In the genomic region with DNA sequence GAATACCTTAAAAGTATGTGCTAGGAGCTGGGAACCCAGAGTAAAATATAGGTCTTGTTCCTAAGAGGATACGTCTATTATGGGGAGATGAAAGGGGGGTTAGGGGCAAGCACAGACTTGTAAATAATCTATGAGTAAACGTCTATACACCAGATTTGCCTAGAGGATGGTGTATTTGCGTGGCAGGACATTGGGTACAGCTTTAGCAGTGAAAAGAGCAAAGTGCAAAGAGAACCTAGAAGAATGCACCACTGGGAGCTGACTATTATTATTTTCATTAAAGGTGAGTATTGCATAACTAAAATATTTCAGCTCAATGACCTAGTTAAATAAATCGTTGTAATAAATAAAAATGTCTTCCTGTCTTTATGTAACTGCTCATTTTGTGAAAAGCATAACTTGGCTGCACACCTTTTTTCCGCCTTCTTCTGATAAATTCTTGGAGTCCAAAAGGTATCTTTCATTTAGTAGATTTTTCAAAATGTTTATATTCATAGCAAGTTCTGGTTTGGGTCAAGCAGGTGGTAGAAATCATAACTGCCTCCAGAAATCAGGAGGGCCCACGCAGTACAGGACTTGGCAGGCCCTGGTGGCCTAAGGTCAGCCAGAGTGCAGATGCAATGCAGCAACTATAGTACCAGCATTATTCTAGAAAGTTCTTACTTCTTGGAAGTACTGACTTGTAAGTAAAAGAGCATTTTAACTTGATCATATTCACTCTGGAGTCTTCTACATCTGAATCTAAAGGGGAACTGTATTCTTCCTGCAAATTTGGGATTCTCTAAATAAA, we compare ENCODE assay signal across 21 cellular contexts.
"Had no signal": no experiment of that assay in that cellular context is flagged by ENCODE, and none has a peak within 500 bp of the region (broad histone marks: within the 10 kb centered on the region; RNA-seq: fewer than 3 reads in every experiment).

No MANE protein-coding gene starts in this region.

- H3K4me3 Mint-ChIP-seq: activated naive CD8-positive, alpha-beta T cell; activated T-helper 17 cell treated with anti-CD3 and anti-CD28 coated beads, Interleukin-2, amount 50 U/mL, for 72 hours; central memory CD8-positive, alpha-beta T cell; effector memory CD8-positive, alpha-beta T cell; nephron progenitor cell; stimulated activated naive CD8-positive, alpha-beta T cell treated with anti-CD3 and anti-CD28 coated beads, Interleukin-15, Interleukin-2, amounts not matched to agents 100 ng/mL and 50 ng/mL, for 24 hours; T-helper 1 cell treated with Interleukin-12 subunit alpha and Interleukin-12 subunit beta and Interleukin-4 antibody, amounts not matched to agents 30 μg/mL and 1 μg/mL, for 36 hours; WTC11 had no signal

- H3K9me3 ChIP-seq: adrenal gland, ascending aorta, thyroid gland had no signal

- H3K4me1 ChIP-seq: adrenal gland, ascending aorta, parathyroid adenoma, thyroid gland had no signal

- H3K27me3 ChIP-seq: adrenal gland, ascending aorta, brain microvascular endothelial cell, dorsolateral prefrontal cortex, thyroid gland had no signal

- H2AFZ ChIP-seq: parathyroid adenoma had no signal

- ATAC-seq: activated T-helper 17 cell treated with anti-CD3 and anti-CD28 coated beads, Interleukin-2, amount 50 U/mL, for 72 hours; effector memory CD8-positive, alpha-beta T cell; esophagus mucosa; WTC11 had no signal

- H3K27ac ChIP-seq: adrenal gland, ascending aorta, brain microvascular endothelial cell, dorsolateral prefrontal cortex, parathyroid adenoma, thyroid gland had no signal

- H3K9ac ChIP-seq: parathyroid adenoma had no signal

- DNase-seq: activated T-cell treated with anti-CD3 and anti-CD28 coated beads, Interleukin-2, amount 50 U/mL, for 1 hour; adrenal gland; brain microvascular endothelial cell; dorsolateral prefrontal cortex; effector memory CD8-positive, alpha-beta T cell; mesenchymal stem cell; nephron progenitor cell; stimulated activated CD4-positive, alpha-beta T cell treated with anti-CD3 and anti-CD28 coated beads, Interleukin-12 subunit alpha, Interleukin-12 subunit beta, amount 100 ng/mL, for 4 hours; stimulated activated CD4-positive, alpha-beta T cell treated with anti-CD3 and anti-CD28 coated beads, Interleukin-4, amount 100 ng/mL, for 4 hours; substantia nigra; T1000; thyroid gland had no signal

- H3K9me3 Mint-ChIP-seq: activated T-helper 17 cell treated with anti-CD3 and anti-CD28 coated beads, Interleukin-2, amount 50 U/mL, for 72 hours; central memory CD8-positive, alpha-beta T cell; effector memory CD8-positive, alpha-beta T cell; stimulated activated naive CD8-positive, alpha-beta T cell treated with anti-CD3 and anti-CD28 coated beads, Interleukin-15, Interleukin-2, amounts not matched to agents 100 ng/mL and 50 ng/mL, for 24 hours; T-helper 1 cell treated with Interleukin-12 subunit alpha and Interleukin-12 subunit beta and Interleukin-4 antibody, amounts not matched to agents 30 μg/mL and 1 μg/mL, for 36 hours had no signal

- H3K4me1 Mint-ChIP-seq: activated T-helper 17 cell treated with anti-CD3 and anti-CD28 coated beads, Interleukin-2, amount 50 U/mL, for 72 hours; nephron progenitor cell had no signal

- H3K27ac Mint-ChIP-seq: activated naive CD8-positive, alpha-beta T cell; activated T-helper 17 cell treated with anti-CD3 and anti-CD28 coated beads, Interleukin-2, amount 50 U/mL, for 72 hours; effector memory CD8-positive, alpha-beta T cell; nephron progenitor cell; stimulated activated naive CD8-positive, alpha-beta T cell treated with anti-CD3 and anti-CD28 coated beads, Interleukin-15, Interleukin-2, amounts not matched to agents 100 ng/mL and 50 ng/mL, for 24 hours; T-helper 1 cell treated with Interleukin-12 subunit alpha and Interleukin-12 subunit beta and Interleukin-4 antibody, amounts not matched to agents 30 μg/mL and 1 μg/mL, for 36 hours; WTC11 had no signal

- H3K36me3 ChIP-seq: adrenal gland, ascending aorta, brain microvascular endothelial cell, thyroid gland had no signal

- H3K36me3 Mint-ChIP-seq: activated naive CD8-positive, alpha-beta T cell; WTC11 had no signal

- H3K27me3 Mint-ChIP-seq: activated naive CD8-positive, alpha-beta T cell; activated T-helper 17 cell treated with anti-CD3 and anti-CD28 coated beads, Interleukin-2, amount 50 U/mL, for 72 hours; central memory CD8-positive, alpha-beta T cell; effector memory CD8-positive, alpha-beta T cell; stimulated activated naive CD8-positive, alpha-beta T cell treated with anti-CD3 and anti-CD28 coated beads, Interleukin-15, Interleukin-2, amounts not matched to agents 100 ng/mL and 50 ng/mL, for 24 hours had no signal

- H3K4me3 ChIP-seq: adrenal gland, ascending aorta, dorsolateral prefrontal cortex, thyroid gland had no signal
